In genomic region chr3:132352556-132353143, GRCh38 we compare ENCODE assay signal across 8 cellular contexts. TPM values are rescaled to one million over a fixed set of nuclear protein-coding genes. Genes with fewer than 3 reads are reported as not detected.
DNase-seq lines count a peak whose midpoint lies in the region; ATAC-seq, FAIRE-seq and TF ChIP-seq lines count a peak whose summit lies in the region.

No MANE protein-coding gene starts in this region.

- no peaks in the 10 kb centered on the region for H3K4me1 ChIP-seq in small intestine (ENCODE audit: control insufficient read depth in 2 of 2, insufficient read depth in 1 of 2, low read depth in 1 of 2, low read length in 1 of 2)

- intact Hi-C loops in left ventricle myocardium superior (cut with micrococcal nuclease), result no loop called here

- H3K36me3 ChIP-seq in small intestine (ENCODE audit: control insufficient read depth in 2 of 2, insufficient read depth in 2 of 2, low read length in 2 of 2), result no peaks in the 10 kb centered on the region

- TF ChIP-seq CTCF in HFFc6 (IDR thresholded peaks at IDR 0.05), result peak; percentile 94

- no peak overlapping the region for H3K27ac Mint-ChIP-seq in HFFc6
- no peak overlapping the region for H3K27ac Mint-ChIP-seq in activated naive CD8-positive, alpha-beta T cell treated with anti-CD3 and anti-CD28 coated beads, Interleukin-2, amount 50 U/mL, for 24 hours

- no peak overlapping the region for H3K4me3 ChIP-seq in small intestine (ENCODE audit: low read depth in 1 of 2, low read length in 2 of 2)

- 10 to 17% (median 10%) methylated on average over 6 of the region's 6 CpGs for WGBS in small intestine, 3 donors

- no peaks in the 10 kb centered on the region for H3K9me3 ChIP-seq in small intestine (ENCODE audit: control insufficient read depth, low read depth)

- no peak for FAIRE-seq in small intestine (lab: Jason Lieb, UNC)

- H3K4me1 Mint-ChIP-seq in HFFc6 (ENCODE audit: low read depth), result peaks cover 13% of the 10 kb centered on the region
- H3K4me1 Mint-ChIP-seq in activated naive CD8-positive, alpha-beta T cell treated with anti-CD3 and anti-CD28 coated beads, Interleukin-2, amount 50 U/mL, for 24 hours, result peaks cover 2% of the 10 kb centered on the region

- ATAC-seq in activated naive CD8-positive, alpha-beta T cell treated with anti-CD3 and anti-CD28 coated beads, Interleukin-2, amount 50 U/mL, for 24 hours, result peak; percentile 81
- ATAC-seq in left ventricle myocardium superior (peak; percentile 65), HG03039 (IDR thresholded peaks at IDR 0.05; ENCODE audit: unreplicated experiment) (no peak)

- no peaks in the 10 kb centered on the region for H3K27me3 ChIP-seq in small intestine (ENCODE audit: control insufficient read depth in 2 of 2, insufficient read depth in 2 of 2, low read length in 2 of 2)

- no peak overlapping the region for H3K27ac ChIP-seq in small intestine (ENCODE audit: low read depth in 1 of 2, low read length in 1 of 2)

- H3K9me3 Mint-ChIP-seq in HFFc6, result no peaks in the 10 kb centered on the region
- no peaks in the 10 kb centered on the region for H3K9me3 Mint-ChIP-seq in activated naive CD8-positive, alpha-beta T cell treated with anti-CD3 and anti-CD28 coated beads, Interleukin-2, amount 50 U/mL, for 24 hours

- no peaks in the 10 kb centered on the region for H3K36me3 Mint-ChIP-seq in HFFc6 (ENCODE audit: low read depth)
- H3K36me3 Mint-ChIP-seq in activated naive CD8-positive, alpha-beta T cell treated with anti-CD3 and anti-CD28 coated beads, Interleukin-2, amount 50 U/mL, for 24 hours (ENCODE audit: low read depth), result no peaks in the 10 kb centered on the region

- no peaks in the 10 kb centered on the region; the same call in 1 of the 2 replicates for H3K27me3 Mint-ChIP-seq in HFFc6 (ENCODE audit: insufficient read depth)
- no peaks in the 10 kb centered on the region for H3K27me3 Mint-ChIP-seq in activated naive CD8-positive, alpha-beta T cell treated with anti-CD3 and anti-CD28 coated beads, Interleukin-2, amount 50 U/mL, for 24 hours

- DNase-seq in EH (ENCODE audit: low read depth), result peak; percentile 73
- peak; percentile 68 for DNase-seq in HFFc6
- peak; percentile 36 for DNase-seq in NCI-H1417 treated with DMSO at 0.1 percent for 48 hours (lab: John Stamatoyannopoulos, UW)
- peak; percentile 77 for DNase-seq in SW480 (ENCODE audit: low spot score)
- peak; percentile 72 for DNase-seq in activated naive CD8-positive, alpha-beta T cell treated with anti-CD3 and anti-CD28 coated beads, Interleukin-2, amount 50 U/mL, for 24 hours
- no peak for DNase-seq in left ventricle myocardium superior
- DNase-seq in small intestine, result peak; percentile 72

- no peak overlapping the region for H3K4me3 Mint-ChIP-seq in HFFc6
- H3K4me3 Mint-ChIP-seq in activated naive CD8-positive, alpha-beta T cell treated with anti-CD3 and anti-CD28 coated beads, Interleukin-2, amount 50 U/mL, for 24 hours, result no peak overlapping the region

RNA-seq across cellular contexts. Expression of gene ACP3, which starts 35.4 kb away (rescaled TPM):
- not detected for total RNA-seq in HFFc6 (2021; fragmentation: NEBNext Ultra II Directional; extraction: Animal tissue kit (Norgen Biotek cat#: 25700))
- 1.1 TPM for total RNA-seq in left ventricle myocardium superior
- polyA plus RNA-seq in small intestine, result 1 to 10 TPM in 2 of 3 donors, under 1 TPM in 1; 0.67 to 3.0 (median 1.1) TPM
